8 cellular contexts compared by ENCODE assay signal in genomic region chr11:57637626-57638004, GRCh38. TPM values are rescaled to one million over a fixed set of nuclear protein-coding genes. Genes with fewer than 3 reads are reported as not detected.
A peak's percentile ranks its signal among the peaks of the same experiment; 100 is the strongest.
DNase-seq lines count a peak whose midpoint lies in the region; ATAC-seq, FAIRE-seq and TF ChIP-seq lines count a peak whose summit lies in the region.
"Had no signal": no experiment of that assay in that cellular context is flagged by ENCODE, and none has a peak within 500 bp of the region (broad histone marks: within the 10 kb centered on the region; RNA-seq: fewer than 3 reads in every experiment).

No MANE protein-coding gene starts in this region.

- H3K36me3 ChIP-seq in HUES48 (ENCODE audit: control insufficient read depth, insufficient read depth, low read length) (peaks cover 30% of the 10 kb centered on the region), body of pancreas (replicated peaks in 1 of 2; ENCODE audit: insufficient read depth in 1 of 2, low read depth in 2 of 2) (no peaks in the 10 kb centered on the region), keratinocyte (ENCODE audit: control insufficient read depth in 2 of 2, extremely low read depth in 1 of 2, insufficient read depth in 2 of 2, low read length in 2 of 2) (peaks cover 4 to 13% of the 10 kb centered on the region in 2 experiments), suprapubic skin (no peaks in the 10 kb centered on the region)

- TF ChIP-seq CTCF in body of pancreas (IDR thresholded peaks at IDR 0.05): no peak
- no peak for TF ChIP-seq CTCF in keratinocyte (optimal IDR thresholded peaks at IDR 0.05 in 1 of 3, IDR thresholded peaks at IDR 0.05 in 1 of 3, conservative IDR thresholded peaks at IDR 0.05 in 1 of 3; ENCODE audit: extremely low read depth in 1 of 3, insufficient read depth in 2 of 3, low read length in 3 of 3)
- TF ChIP-seq CTCF in suprapubic skin (IDR thresholded peaks at IDR 0.05): no peak

- dilution Hi-C loops in keratinocyte (cut with MboI; ENCODE audit: extremely low pct_ligation_motif_present, low sequenced_read_pairs): no loop called here

- H3K4me3 ChIP-seq in HUES48 (ENCODE audit: low read depth, low read length) (peak overlapping the region; percentile 54), body of pancreas (no peak overlapping the region), keratinocyte (ENCODE audit: control insufficient read depth in 2 of 3, extremely low read depth in 1 of 3, insufficient read depth in 2 of 3, low read depth in 1 of 3, low read length in 3 of 3) (peak overlapping the region; percentile 93 to 94 (median 93)), suprapubic skin (peak overlapping the region; percentile 66)

- no peaks in the 10 kb centered on the region; the same call in 1 of the 2 replicates for H3K27me3 ChIP-seq in HUES48 (ENCODE audit: control insufficient read depth, insufficient read depth, low read length)
- no peaks in the 10 kb centered on the region for H3K27me3 ChIP-seq in body of pancreas
- H3K27me3 ChIP-seq in keratinocyte (ENCODE audit: control insufficient read depth, extremely low read depth, insufficient read depth, low read length): no peaks in the 10 kb centered on the region
- H3K27me3 ChIP-seq in suprapubic skin: no peaks in the 10 kb centered on the region

- H4K20me1 ChIP-seq in keratinocyte (ENCODE audit: control insufficient read depth, extremely low read depth, insufficient read depth, low read length): peaks cover 14% of the 10 kb centered on the region

- H3K9me1 ChIP-seq in keratinocyte (ENCODE audit: control insufficient read depth, extremely low read depth, insufficient read depth, low read length): no peaks in the 10 kb centered on the region

- DNase-seq in body of pancreas (no peak), keratinocyte (ENCODE audit: low read depth, low spot score) (no peak), suprapubic skin (ENCODE audit: low spot score in 2 of 2) (no peak), erythroblast (lab: John Stamatoyannopoulos, UW) (no peak), NCI-H128 (lab: John Stamatoyannopoulos, UW; ENCODE audit: unreplicated experiment) (no peak), GM12891 (ENCODE audit: insufficient read length, low spot score) (no peak)
- DNase-seq: KG1 had no signal

- H3K27ac ChIP-seq in HUES48 (ENCODE audit: low read depth, low read length) (peak overlapping the region; percentile 99), body of pancreas (peak overlapping the region in 2 of 4 donors; percentile 69 to 79), keratinocyte (ENCODE audit: control insufficient read depth, insufficient read depth, low read length) (peak overlapping the region; percentile 76), suprapubic skin (peak overlapping the region; percentile 71)

- WGBS in body of pancreas, 2 donors: 31 to 100% methylated on average over 3 to 18 of the region's 18 CpGs
- WGBS in suprapubic skin: 46% methylated on average over 3 of the region's 18 CpGs

- no peak for FAIRE-seq in keratinocyte (lab: Jason Lieb, UNC)
- FAIRE-seq in GM12891 (lab: Jason Lieb, UNC): no peak

- intact Hi-C loops in body of pancreas (cut with DNase I): loop anchor here (10.0 kb wide), 1 partner anchor 193 kb away; no protein-coding TSS in a partner anchor

- TF ChIP-seq EP300 in suprapubic skin (IDR thresholded peaks at IDR 0.05): no peak

- H3K4me1 ChIP-seq in HUES48 (ENCODE audit: control insufficient read depth, insufficient read depth, low read length) (peaks cover 33% of the 10 kb centered on the region), body of pancreas (peaks cover 10% of the 10 kb centered on the region), keratinocyte (ENCODE audit: control insufficient read depth, extremely low read depth, insufficient read depth, low read length) (peaks cover 49% of the 10 kb centered on the region), suprapubic skin (peaks cover 25% of the 10 kb centered on the region)

- H3K9ac ChIP-seq in HUES48 (ENCODE audit: low read depth, low read length): peak overlapping the region; percentile 88
- H3K9ac ChIP-seq in keratinocyte (ENCODE audit: control insufficient read depth, extremely low read depth, insufficient read depth, low read length): peak overlapping the region; percentile 89

- H3K4me2 ChIP-seq in keratinocyte (ENCODE audit: control insufficient read depth, extremely low read depth, insufficient read depth, low read depth, low read length): peak overlapping the region; percentile 62

- H3K9me3 ChIP-seq in HUES48 (ENCODE audit: control insufficient read depth, insufficient read depth, low read length) (no peaks in the 10 kb centered on the region), body of pancreas (no peaks in the 10 kb centered on the region), keratinocyte (ENCODE audit: control insufficient read depth, low read depth, low read length) (no peaks in the 10 kb centered on the region), suprapubic skin (no peaks in the 10 kb centered on the region)

- H2AFZ ChIP-seq in keratinocyte (ENCODE audit: control insufficient read depth, low read length): peak overlapping the region; percentile 90

- ATAC-seq in body of pancreas: peak; percentile 11

- peaks cover 34% of the 10 kb centered on the region for H3K79me2 ChIP-seq in keratinocyte (ENCODE audit: control insufficient read depth, insufficient read depth, low read length)

- TF ChIP-seq POLR2A in body of pancreas (IDR thresholded peaks at IDR 0.05) (no peak), suprapubic skin (IDR thresholded peaks at IDR 0.05) (no peak), erythroblast (IDR thresholded peaks at IDR 0.05; ENCODE audit: low read length) (no peak), GM12891 (IDR thresholded peaks at IDR 0.05; ENCODE audit: low read depth, low read length) (no peak)

TF ChIP-seq in GM12891, 5 proteins besides CTCF, POLR2A, EP300 and RAD21:
- TF ChIP-seq TAF1 (IDR thresholded peaks at IDR 0.05; ENCODE audit: low read depth, low read length): no peak
- no peak for TF ChIP-seq PAX5 (IDR thresholded peaks at IDR 0.05; ENCODE audit: insufficient read depth, low read length, severe bottlenecking)
- TF ChIP-seq SPI1 (IDR thresholded peaks at IDR 0.05; ENCODE audit: low read depth, low read length): no peak
- no peak for TF ChIP-seq POU2F2 (IDR thresholded peaks at IDR 0.05; ENCODE audit: low read depth, low read length)
- TF ChIP-seq POLR2AphosphoS5 (IDR thresholded peaks at IDR 0.05; ENCODE audit: low read depth, low read length): no peak

RNA-seq across cellular contexts. Expression of gene YPEL4, which starts 12.1 kb away (rescaled TPM):
- total RNA-seq in body of pancreas (under 1 TPM in 1 of 2 donors, not detected in 1; 0.26 TPM), suprapubic skin (1 to 10 TPM; 1.2 to 3.6 (median 1.5) TPM)
- 0.05 to 0.14 TPM in 2 of 3 replicates, not detected in the other for polyA plus RNA-seq in keratinocyte
- polyA plus RNA-seq in keratinocyte (2011; ENCODE audit: low read depth): 2.7 TPM
- polyA plus RNA-seq in keratinocyte (2011; cell fraction: cytosol; rRNA removed): not detected in 2 replicates
- 0.10 TPM in 1 of 2 replicates, not detected in the other for polyA plus RNA-seq in keratinocyte (2011; cell fraction: nucleus; rRNA removed)
- polyA plus RNA-seq in keratinocyte (2012; ENCODE audit: low replicate concordance): 0.10 and 0.75 TPM in 2 replicates
- not detected in 3 replicates for polyA minus RNA-seq in keratinocyte
- polyA minus RNA-seq in keratinocyte (2011; cell fraction: cytosol; rRNA and poly(A)+ RNA removed): not detected
- not detected in 2 replicates for polyA minus RNA-seq in keratinocyte (2011; cell fraction: nucleus; rRNA and poly(A)+ RNA removed)
- 0.31 TPM for polyA plus RNA-seq in GM12891 (2012; ENCODE audit: low read depth, missing spikeins)

RNA-seq across cellular contexts. Expression of gene CLP1, which starts 19.9 kb away (rescaled TPM):
- total RNA-seq in body of pancreas (1 to 10 TPM; 3.3 to 7.3 TPM), suprapubic skin (10 to 100 TPM in 3 of 4 donors, 1 to 10 TPM in 1; 8.5 to 24.4 (median 20.9) TPM)
- polyA plus RNA-seq in keratinocyte: 24.6 to 41.7 TPM (median 25.0 TPM) in 3 replicates
- 13.5 TPM for polyA plus RNA-seq in keratinocyte (2011; ENCODE audit: low read depth)
- 18.4 and 27.3 TPM in 2 replicates for polyA plus RNA-seq in keratinocyte (2011; cell fraction: cytosol; rRNA removed)
- polyA plus RNA-seq in keratinocyte (2011; cell fraction: nucleus; rRNA removed): 30.9 and 40.4 TPM in 2 replicates
- polyA plus RNA-seq in keratinocyte (2012; ENCODE audit: low replicate concordance): 19.0 and 19.3 TPM in 2 replicates
- polyA minus RNA-seq in keratinocyte: 10.0 to 27.2 TPM (median 23.5 TPM) in 3 replicates
- polyA minus RNA-seq in keratinocyte (2011; cell fraction: cytosol; rRNA and poly(A)+ RNA removed): 11.5 TPM
- polyA minus RNA-seq in keratinocyte (2011; cell fraction: nucleus; rRNA and poly(A)+ RNA removed): 12.9 and 15.7 TPM in 2 replicates
- 15.7 TPM for polyA plus RNA-seq in GM12891 (2012; ENCODE audit: low read depth, missing spikeins)

RNA-seq across cellular contexts. Expression of gene ZDHHC5, which starts 30.3 kb away (rescaled TPM):
- total RNA-seq in body of pancreas: 10 to 100 TPM; 17.6 to 48.5 TPM
- polyA plus RNA-seq in keratinocyte: 78.8 to 94.6 TPM (median 79.3 TPM) in 3 replicates
- polyA plus RNA-seq in keratinocyte (2011; ENCODE audit: low read depth): 20.0 TPM
- polyA plus RNA-seq in keratinocyte (2011; cell fraction: cytosol; rRNA removed): 42.1 and 51.9 TPM in 2 replicates
- 138 and 141 TPM in 2 replicates for polyA plus RNA-seq in keratinocyte (2011; cell fraction: nucleus; rRNA removed)
- polyA plus RNA-seq in keratinocyte (2012; ENCODE audit: low replicate concordance): 49.6 and 67.7 TPM in 2 replicates
- polyA minus RNA-seq in keratinocyte: 134 to 174 TPM (median 153 TPM) in 3 replicates
- polyA minus RNA-seq in keratinocyte (2011; cell fraction: cytosol; rRNA and poly(A)+ RNA removed): 51.8 TPM
- polyA minus RNA-seq in keratinocyte (2011; cell fraction: nucleus; rRNA and poly(A)+ RNA removed): 135 and 254 TPM in 2 replicates
- 10 to 100 TPM; 61.7 to 93.9 (median 87.6) TPM for total RNA-seq in suprapubic skin
- polyA plus RNA-seq in GM12891 (2012; ENCODE audit: low read depth, missing spikeins): 28.2 TPM

RNA-seq across cellular contexts. Expression of gene SERPING1, which starts 40.1 kb away (rescaled TPM):
- 100 to 1,000 TPM; 166 to 216 TPM for total RNA-seq in body of pancreas
- 12.8 to 21.9 TPM (median 14.4 TPM) in 3 replicates for polyA plus RNA-seq in keratinocyte
- 8.4 TPM for polyA plus RNA-seq in keratinocyte (2011; ENCODE audit: low read depth)
- 29.9 and 33.4 TPM in 2 replicates for polyA plus RNA-seq in keratinocyte (2011; cell fraction: cytosol; rRNA removed)
- 31.9 and 42.8 TPM in 2 replicates for polyA plus RNA-seq in keratinocyte (2011; cell fraction: nucleus; rRNA removed)
- 20.9 and 29.3 TPM in 2 replicates for polyA plus RNA-seq in keratinocyte (2012; ENCODE audit: low replicate concordance)
- 11.7 to 22.2 TPM (median 19.8 TPM) in 3 replicates for polyA minus RNA-seq in keratinocyte
- 26.3 TPM for polyA minus RNA-seq in keratinocyte (2011; cell fraction: cytosol; rRNA and poly(A)+ RNA removed)
- polyA minus RNA-seq in keratinocyte (2011; cell fraction: nucleus; rRNA and poly(A)+ RNA removed): 13.1 and 20.5 TPM in 2 replicates
- 100 to 1,000 TPM in 2 of 4 donors, 10 to 100 TPM in 2; 93.3 to 173 (median 119) TPM for total RNA-seq in suprapubic skin
- not detected for polyA plus RNA-seq in GM12891 (2012; ENCODE audit: low read depth, missing spikeins)

Comparison
In these comparisons a context has a peak if more than half of its experiments do, and no peak if none do; other contexts are left out.
1. H3K4me3 ChIP-seq: peak in HUES48 (single experiment), keratinocyte (3 of 3) and suprapubic skin (single experiment); none in body of pancreas (0 of 2).